Comparison of ENCODE assay signal across 8 cellular contexts in genomic region chr13:72782717-72783116, GRCh38. TPM values are rescaled to one million over a fixed set of nuclear protein-coding genes. Genes with fewer than 3 reads are reported as not detected.
DNase-seq lines count a peak whose midpoint lies in the region; ATAC-seq and TF ChIP-seq lines count a peak whose summit lies in the region.

No MANE protein-coding gene starts in this region.

- H3K4me3 ChIP-seq in BJ (ENCODE audit: low read depth, low read length) (peak overlapping the region; percentile 99), lower lobe of right lung (peak overlapping the region; percentile 94), aorta (ENCODE audit: low read length in 2 of 2) (peak overlapping the region; percentile 73 to 96)
- H3K4me3 ChIP-seq in Jurkat, Clone E6-1 (ENCODE audit: low read length) = peak overlapping the region; percentile 82

- WGBS in aorta, 2 donors = 0 to 1% methylated on average over 7 of the region's 7 CpGs

- H3K27me3 ChIP-seq in BJ (ENCODE audit: control insufficient read depth, insufficient read depth, low read length) (no peaks in the 10 kb centered on the region), lower lobe of right lung (ENCODE audit: low read depth) (no peaks in the 10 kb centered on the region), aorta (ENCODE audit: control insufficient read depth in 1 of 2, insufficient read depth in 2 of 2, low read length in 1 of 2) (no peaks in the 10 kb centered on the region)

- CTCF ChIA-PET in BJ (lab: Yijun Ruan, JAX) = no interaction called here

- intact Hi-C loops in lower lobe of right lung (cut with DNase I) (no loop called here), aorta (cut with DNase I) (loop anchor here in 1 of 2 donors (5.0 kb wide), 1 partner anchor 55 kb away; the partner anchor contains the start of genes BORA and MZT1), head of caudate nucleus (cut with DNase I) (no loop called here)

- H3K4me1 ChIP-seq in lower lobe of right lung (peaks cover 31% of the 10 kb centered on the region), aorta (ENCODE audit: control insufficient read depth in 1 of 2, insufficient read depth in 2 of 2, low read length in 2 of 2) (peaks cover 1 to 6% of the 10 kb centered on the region in 2 donors)

- H3K36me3 ChIP-seq in BJ (ENCODE audit: control insufficient read depth, insufficient read depth, low read length) (peaks cover 2% of the 10 kb centered on the region), lower lobe of right lung (peaks cover 18% of the 10 kb centered on the region), aorta (ENCODE audit: control insufficient read depth in 1 of 2, insufficient read depth in 2 of 2, low read length in 1 of 2) (peaks cover 0 to 9% of the 10 kb centered on the region in 2 donors)

- TF ChIP-seq CTCF in BJ (IDR thresholded peaks at IDR 0.05; ENCODE audit: insufficient read depth, low read depth, low read length) (no peak), lower lobe of right lung (IDR thresholded peaks at IDR 0.05) (no peak)

- ATAC-seq in lower lobe of right lung (no peak), aorta (ENCODE audit: low FRiP score) (no peak)

- DNase-seq in BJ (ENCODE audit: low read depth) (no peak), astrocyte of the hippocampus (ENCODE audit: low read depth, low spot score) (peak; percentile 26), lower lobe of right lung (no peak), aorta (no peak), NCI-H2196 (lab: John Stamatoyannopoulos, UW; ENCODE audit: unreplicated experiment) (no peak), head of caudate nucleus (no peak)
- no peak for DNase-seq in Jurkat, Clone E6-1 (ENCODE audit: low read depth, low spot score)
- DNase-seq in stimulated activated CD8-positive, alpha-beta memory T cell treated with anti-CD3 and anti-CD28 coated beads, Interleukin-4, amount 100 ng/mL, for 48 hours = no peak

- H3K27ac ChIP-seq in lower lobe of right lung (peak overlapping the region; percentile 91), aorta (ENCODE audit: low read depth in 1 of 2, low read length in 2 of 2) (no peak overlapping the region)

- no peaks in the 10 kb centered on the region for H3K9me3 ChIP-seq in lower lobe of right lung
- H3K9me3 ChIP-seq in aorta (ENCODE audit: control insufficient read depth, low read length) = no peaks in the 10 kb centered on the region

- POLR2A ChIA-PET in BJ (lab: Charles Lee) = no interaction called here

RNA-seq across cellular contexts. Expression of gene PIBF1, which starts 0.8 kb away (rescaled TPM):
- polyA plus RNA-seq in BJ (2011; rRNA removed) (1.7 and 4.1 TPM in 2 replicates), aorta (10 to 100 TPM in 1 of 2 donors, 1 to 10 TPM in 1; 1.5 to 10.9 TPM)
- 4.2 and 5.1 TPM in 2 replicates for polyA minus RNA-seq in BJ (2011; rRNA and poly(A)+ RNA removed)
- 14.2 TPM for polyA plus RNA-seq in Jurkat, Clone E6-1 (2012; ENCODE audit: insufficient read depth, insufficient read length)
- total RNA-seq in lower lobe of right lung (28.3 TPM), aorta (10 to 100 TPM; 25.1 to 29.4 TPM)

RNA-seq across cellular contexts. Expression of gene DIS3, which starts 1.0 kb away (rescaled TPM):
- polyA plus RNA-seq in BJ (2011; rRNA removed) (15.8 and 23.4 TPM in 2 replicates), aorta (10 to 100 TPM in 1 of 2 donors, 1 to 10 TPM in 1; 6.5 to 13.6 TPM)
- 8.9 and 12.2 TPM in 2 replicates for polyA minus RNA-seq in BJ (2011; rRNA and poly(A)+ RNA removed)
- polyA plus RNA-seq in Jurkat, Clone E6-1 (2012; ENCODE audit: insufficient read depth, insufficient read length) = 35.7 TPM
- total RNA-seq in lower lobe of right lung (25.6 TPM), aorta (10 to 100 TPM; 26.0 to 27.8 TPM)

RNA-seq across cellular contexts. Expression of gene BORA, which starts 55.0 kb away (rescaled TPM):
- 2.0 and 3.9 TPM in 2 replicates for polyA plus RNA-seq in BJ (2011; rRNA removed)
- 1.5 and 2.9 TPM in 2 replicates for polyA minus RNA-seq in BJ (2011; rRNA and poly(A)+ RNA removed)
- polyA plus RNA-seq in Jurkat, Clone E6-1 (2012; ENCODE audit: insufficient read depth, insufficient read length) = 36.8 TPM
- 3.0 TPM for total RNA-seq in lower lobe of right lung
- 1 to 10 TPM; 1.5 to 2.6 TPM for total RNA-seq in aorta
- 1 to 10 TPM; 1.5 to 6.9 TPM for polyA plus RNA-seq in aorta

RNA-seq across cellular contexts. Expression of gene MZT1, which starts 55.3 kb away (rescaled TPM):
- polyA plus RNA-seq in BJ (2011; rRNA removed) = 3.3 and 6.3 TPM in 2 replicates
- polyA minus RNA-seq in BJ (2011; rRNA and poly(A)+ RNA removed) = 0.76 and 1.6 TPM in 2 replicates
- 40.9 TPM for polyA plus RNA-seq in Jurkat, Clone E6-1 (2012; ENCODE audit: insufficient read depth, insufficient read length)
- total RNA-seq in lower lobe of right lung = 8.9 TPM
- total RNA-seq in aorta = 1 to 10 TPM; 7.4 to 9.4 TPM
- 10 to 100 TPM; 10.3 to 15.5 TPM for polyA plus RNA-seq in aorta
